ENCODE assay signal across 3 cellular contexts in the genomic region with DNA sequence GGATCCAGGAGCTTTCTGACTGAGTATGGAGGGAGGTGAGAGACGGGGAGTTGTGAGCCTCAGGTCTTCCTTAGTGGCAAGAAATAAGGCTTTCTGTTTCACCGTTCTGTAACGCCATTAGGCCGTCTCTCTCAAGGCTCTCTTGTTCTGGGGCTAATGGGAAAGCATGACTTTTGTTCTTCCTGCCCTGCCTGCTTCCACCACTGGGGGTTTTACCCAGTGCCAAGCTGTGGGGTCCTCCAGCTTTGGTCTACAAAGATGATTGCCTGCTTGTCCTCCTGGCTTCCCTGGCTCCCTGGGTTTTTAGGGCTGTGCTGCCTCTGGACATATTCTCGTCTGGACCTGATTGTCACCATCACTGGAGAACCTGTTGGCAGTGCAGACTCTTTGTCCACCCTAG.
TF ChIP-seq lines count a peak whose summit lies in the region.

No MANE protein-coding gene starts in this region.

TF ChIP-seq in HCT116, 20 proteins besides CTCF, POLR2A, EP300 and RAD21:
- TF ChIP-seq EGR1 (IDR thresholded peaks at IDR 0.05; ENCODE audit: low read depth) (no peak), ZFX (IDR thresholded peaks at IDR 0.05) (no peak), YY1 (IDR thresholded peaks at IDR 0.05; ENCODE audit: extremely low read depth, insufficient replicate concordance, low read depth, low read length) (no peak), ZNF274 (IDR thresholded peaks at IDR 0.05; ENCODE audit: low read depth, low read length) (no peak), EZH2phosphoT487 (IDR thresholded peaks at IDR 0.05; ENCODE audit: borderline replicate concordance) (no peak), JUND (IDR thresholded peaks at IDR 0.05) (no peak), ELF1 (IDR thresholded peaks at IDR 0.05; ENCODE audit: borderline replicate concordance, low read depth) (no peak), CBX3 (IDR thresholded peaks at IDR 0.05; ENCODE audit: low read depth) (no peak), SRF (IDR thresholded peaks at IDR 0.05; ENCODE audit: low read depth) (no peak), CEBPB (IDR thresholded peaks at IDR 0.05; ENCODE audit: low read depth) (no peak), SIN3A (IDR thresholded peaks at IDR 0.05; ENCODE audit: low read depth) (no peak), EZH2 (IDR thresholded peaks at IDR 0.05) (no peak)
- TF ChIP-seq, protein P1, sequence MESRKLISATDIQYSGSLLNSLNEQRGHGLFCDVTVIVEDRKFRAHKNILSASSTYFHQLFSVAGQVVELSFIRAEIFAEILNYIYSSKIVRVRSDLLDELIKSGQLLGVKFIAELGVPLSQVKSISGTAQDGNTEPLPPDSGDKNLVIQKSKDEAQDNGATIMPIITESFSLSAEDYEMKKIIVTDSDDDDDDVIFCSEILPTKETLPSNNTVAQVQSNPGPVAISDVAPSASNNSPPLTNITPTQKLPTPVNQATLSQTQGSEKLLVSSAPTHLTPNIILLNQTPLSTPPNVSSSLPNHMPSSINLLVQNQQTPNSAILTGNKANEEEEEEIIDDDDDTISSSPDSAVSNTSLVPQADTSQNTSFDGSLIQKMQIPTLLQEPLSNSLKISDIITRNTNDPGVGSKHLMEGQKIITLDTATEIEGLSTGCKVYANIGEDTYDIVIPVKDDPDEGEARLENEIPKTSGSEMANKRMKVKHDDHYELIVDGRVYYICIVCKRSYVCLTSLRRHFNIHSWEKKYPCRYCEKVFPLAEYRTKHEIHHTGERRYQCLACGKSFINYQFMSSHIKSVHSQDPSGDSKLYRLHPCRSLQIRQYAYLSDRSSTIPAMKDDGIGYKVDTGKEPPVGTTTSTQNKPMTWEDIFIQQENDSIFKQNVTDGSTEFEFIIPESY (IDR thresholded peaks at IDR 0.05; ENCODE audit: extremely low read depth, insufficient replicate concordance, low read length) = no peak
- TF ChIP-seq, protein P2, sequence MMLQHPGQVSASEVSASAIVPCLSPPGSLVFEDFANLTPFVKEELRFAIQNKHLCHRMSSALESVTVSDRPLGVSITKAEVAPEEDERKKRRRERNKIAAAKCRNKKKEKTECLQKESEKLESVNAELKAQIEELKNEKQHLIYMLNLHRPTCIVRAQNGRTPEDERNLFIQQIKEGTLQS (IDR thresholded peaks at IDR 0.05) = no peak
- TF ChIP-seq, protein P3, sequence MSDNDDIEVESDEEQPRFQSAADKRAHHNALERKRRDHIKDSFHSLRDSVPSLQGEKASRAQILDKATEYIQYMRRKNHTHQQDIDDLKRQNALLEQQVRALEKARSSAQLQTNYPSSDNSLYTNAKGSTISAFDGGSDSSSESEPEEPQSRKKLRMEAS (IDR thresholded peaks at IDR 0.05) = no peak
TF ChIP-seq in HCT116: peak in this region for 0.

TF ChIP-seq in K562, 482 proteins besides CTCF, POLR2A, EP300 and RAD21 (continues in another document):
- TF ChIP-seq, protein P4, sequence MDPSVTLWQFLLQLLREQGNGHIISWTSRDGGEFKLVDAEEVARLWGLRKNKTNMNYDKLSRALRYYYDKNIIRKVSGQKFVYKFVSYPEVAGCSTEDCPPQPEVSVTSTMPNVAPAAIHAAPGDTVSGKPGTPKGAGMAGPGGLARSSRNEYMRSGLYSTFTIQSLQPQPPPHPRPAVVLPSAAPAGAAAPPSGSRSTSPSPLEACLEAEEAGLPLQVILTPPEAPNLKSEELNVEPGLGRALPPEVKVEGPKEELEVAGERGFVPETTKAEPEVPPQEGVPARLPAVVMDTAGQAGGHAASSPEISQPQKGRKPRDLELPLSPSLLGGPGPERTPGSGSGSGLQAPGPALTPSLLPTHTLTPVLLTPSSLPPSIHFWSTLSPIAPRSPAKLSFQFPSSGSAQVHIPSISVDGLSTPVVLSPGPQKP (CRISPR knock-in tag; IDR thresholded peaks at IDR 0.05) = no peak
- TF ChIP-seq ZNF551 (CRISPR knock-in tag; IDR thresholded peaks at IDR 0.05) (no peak), NR2C2 (CRISPR knock-in tag; IDR thresholded peaks at IDR 0.05) (no peak), NR2C2 (tag; IDR thresholded peaks at IDR 0.05) (no peak), HOXB6 (CRISPR knock-in tag; IDR thresholded peaks at IDR 0.05; ENCODE audit: borderline replicate concordance) (no peak), SAP30 (IDR thresholded peaks at IDR 0.05; ENCODE audit: borderline replicate concordance, insufficient read depth, low read depth, low read length, poor library complexity, severe bottlenecking) (no peak), HCFC1 (IDR thresholded peaks at IDR 0.05; ENCODE audit: low read depth, low read length) (no peak), NCOA6 (IDR thresholded peaks at IDR 0.05) (no peak), MYBL2 (IDR thresholded peaks at IDR 0.05; ENCODE audit: low read depth) (no peak), MYBL2 (CRISPR knock-in tag; IDR thresholded peaks at IDR 0.05; ENCODE audit: borderline replicate concordance) (no peak), SIX5 (IDR thresholded peaks at IDR 0.05; ENCODE audit: borderline replicate concordance in 1 of 2, insufficient read depth in 1 of 2, low read depth in 1 of 2, low read length in 2 of 2) (no peak), SMAD4 (CRISPR knock-in tag; conservative IDR thresholded peaks at IDR 0.05) (no peak), ARID1B (IDR thresholded peaks at IDR 0.05) (no peak), ZNF121 (CRISPR knock-in tag; conservative IDR thresholded peaks at IDR 0.05) (no peak)
- TF ChIP-seq, protein P5, sequence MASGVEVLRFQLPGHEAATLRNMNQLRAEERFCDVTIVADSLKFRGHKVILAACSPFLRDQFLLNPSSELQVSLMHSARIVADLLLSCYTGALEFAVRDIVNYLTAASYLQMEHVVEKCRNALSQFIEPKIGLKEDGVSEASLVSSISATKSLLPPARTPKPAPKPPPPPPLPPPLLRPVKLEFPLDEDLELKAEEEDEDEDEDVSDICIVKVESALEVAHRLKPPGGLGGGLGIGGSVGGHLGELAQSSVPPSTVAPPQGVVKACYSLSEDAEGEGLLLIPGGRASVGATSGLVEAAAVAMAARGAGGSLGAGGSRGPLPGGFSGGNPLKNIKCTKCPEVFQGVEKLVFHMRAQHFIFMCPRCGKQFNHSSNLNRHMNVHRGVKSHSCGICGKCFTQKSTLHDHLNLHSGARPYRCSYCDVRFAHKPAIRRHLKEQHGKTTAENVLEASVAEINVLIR (CRISPR knock-in tag; IDR thresholded peaks at IDR 0.05) = no peak
- TF ChIP-seq, protein P6, sequence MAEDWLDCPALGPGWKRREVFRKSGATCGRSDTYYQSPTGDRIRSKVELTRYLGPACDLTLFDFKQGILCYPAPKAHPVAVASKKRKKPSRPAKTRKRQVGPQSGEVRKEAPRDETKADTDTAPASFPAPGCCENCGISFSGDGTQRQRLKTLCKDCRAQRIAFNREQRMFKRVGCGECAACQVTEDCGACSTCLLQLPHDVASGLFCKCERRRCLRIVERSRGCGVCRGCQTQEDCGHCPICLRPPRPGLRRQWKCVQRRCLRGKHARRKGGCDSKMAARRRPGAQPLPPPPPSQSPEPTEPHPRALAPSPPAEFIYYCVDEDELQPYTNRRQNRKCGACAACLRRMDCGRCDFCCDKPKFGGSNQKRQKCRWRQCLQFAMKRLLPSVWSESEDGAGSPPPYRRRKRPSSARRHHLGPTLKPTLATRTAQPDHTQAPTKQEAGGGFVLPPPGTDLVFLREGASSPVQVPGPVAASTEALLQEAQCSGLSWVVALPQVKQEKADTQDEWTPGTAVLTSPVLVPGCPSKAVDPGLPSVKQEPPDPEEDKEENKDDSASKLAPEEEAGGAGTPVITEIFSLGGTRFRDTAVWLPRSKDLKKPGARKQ (CRISPR knock-in tag; IDR thresholded peaks at IDR 0.05) = no peak
- TF ChIP-seq, protein P7, sequence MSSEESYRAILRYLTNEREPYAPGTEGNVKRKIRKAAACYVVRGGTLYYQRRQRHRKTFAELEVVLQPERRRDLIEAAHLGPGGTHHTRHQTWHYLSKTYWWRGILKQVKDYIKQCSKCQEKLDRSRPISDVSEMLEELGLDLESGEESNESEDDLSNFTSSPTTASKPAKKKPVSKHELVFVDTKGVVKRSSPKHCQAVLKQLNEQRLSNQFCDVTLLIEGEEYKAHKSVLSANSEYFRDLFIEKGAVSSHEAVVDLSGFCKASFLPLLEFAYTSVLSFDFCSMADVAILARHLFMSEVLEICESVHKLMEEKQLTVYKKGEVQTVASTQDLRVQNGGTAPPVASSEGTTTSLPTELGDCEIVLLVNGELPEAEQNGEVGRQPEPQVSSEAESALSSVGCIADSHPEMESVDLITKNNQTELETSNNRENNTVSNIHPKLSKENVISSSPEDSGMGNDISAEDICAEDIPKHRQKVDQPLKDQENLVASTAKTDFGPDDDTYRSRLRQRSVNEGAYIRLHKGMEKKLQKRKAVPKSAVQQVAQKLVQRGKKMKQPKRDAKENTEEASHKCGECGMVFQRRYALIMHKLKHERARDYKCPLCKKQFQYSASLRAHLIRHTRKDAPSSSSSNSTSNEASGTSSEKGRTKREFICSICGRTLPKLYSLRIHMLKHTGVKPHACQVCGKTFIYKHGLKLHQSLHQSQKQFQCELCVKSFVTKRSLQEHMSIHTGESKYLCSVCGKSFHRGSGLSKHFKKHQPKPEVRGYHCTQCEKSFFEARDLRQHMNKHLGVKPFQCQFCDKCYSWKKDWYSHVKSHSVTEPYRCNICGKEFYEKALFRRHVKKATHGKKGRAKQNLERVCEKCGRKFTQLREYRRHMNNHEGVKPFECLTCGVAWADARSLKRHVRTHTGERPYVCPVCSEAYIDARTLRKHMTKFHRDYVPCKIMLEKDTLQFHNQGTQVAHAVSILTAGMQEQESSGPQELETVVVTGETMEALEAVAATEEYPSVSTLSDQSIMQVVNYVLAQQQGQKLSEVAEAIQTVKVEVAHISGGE (CRISPR knock-in tag; IDR thresholded peaks at IDR 0.05) = no peak

TF ChIP-seq in HepG2, 621 proteins besides CTCF, POLR2A, EP300 and RAD21:
- TF ChIP-seq ZNF781 (CRISPR knock-in tag; IDR thresholded peaks at IDR 0.05; ENCODE audit: borderline replicate concordance, not compliant biosample characterization) (no peak), SMC3 (IDR thresholded peaks at IDR 0.05; ENCODE audit: low read length) (peak; percentile 7; the same call in 1 of the 2 replicates)
- TF ChIP-seq, protein P8, sequence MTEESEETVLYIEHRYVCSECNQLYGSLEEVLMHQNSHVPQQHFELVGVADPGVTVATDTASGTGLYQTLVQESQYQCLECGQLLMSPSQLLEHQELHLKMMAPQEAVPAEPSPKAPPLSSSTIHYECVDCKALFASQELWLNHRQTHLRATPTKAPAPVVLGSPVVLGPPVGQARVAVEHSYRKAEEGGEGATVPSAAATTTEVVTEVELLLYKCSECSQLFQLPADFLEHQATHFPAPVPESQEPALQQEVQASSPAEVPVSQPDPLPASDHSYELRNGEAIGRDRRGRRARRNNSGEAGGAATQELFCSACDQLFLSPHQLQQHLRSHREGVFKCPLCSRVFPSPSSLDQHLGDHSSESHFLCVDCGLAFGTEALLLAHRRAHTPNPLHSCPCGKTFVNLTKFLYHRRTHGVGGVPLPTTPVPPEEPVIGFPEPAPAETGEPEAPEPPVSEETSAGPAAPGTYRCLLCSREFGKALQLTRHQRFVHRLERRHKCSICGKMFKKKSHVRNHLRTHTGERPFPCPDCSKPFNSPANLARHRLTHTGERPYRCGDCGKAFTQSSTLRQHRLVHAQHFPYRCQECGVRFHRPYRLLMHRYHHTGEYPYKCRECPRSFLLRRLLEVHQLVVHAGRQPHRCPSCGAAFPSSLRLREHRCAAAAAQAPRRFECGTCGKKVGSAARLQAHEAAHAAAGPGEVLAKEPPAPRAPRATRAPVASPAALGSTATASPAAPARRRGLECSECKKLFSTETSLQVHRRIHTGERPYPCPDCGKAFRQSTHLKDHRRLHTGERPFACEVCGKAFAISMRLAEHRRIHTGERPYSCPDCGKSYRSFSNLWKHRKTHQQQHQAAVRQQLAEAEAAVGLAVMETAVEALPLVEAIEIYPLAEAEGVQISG (CRISPR knock-in tag; IDR thresholded peaks at IDR 0.05) = 0 out of 2 replicates have a peak, but pooled peaks have one; percentile 16
